In the genomic region with DNA sequence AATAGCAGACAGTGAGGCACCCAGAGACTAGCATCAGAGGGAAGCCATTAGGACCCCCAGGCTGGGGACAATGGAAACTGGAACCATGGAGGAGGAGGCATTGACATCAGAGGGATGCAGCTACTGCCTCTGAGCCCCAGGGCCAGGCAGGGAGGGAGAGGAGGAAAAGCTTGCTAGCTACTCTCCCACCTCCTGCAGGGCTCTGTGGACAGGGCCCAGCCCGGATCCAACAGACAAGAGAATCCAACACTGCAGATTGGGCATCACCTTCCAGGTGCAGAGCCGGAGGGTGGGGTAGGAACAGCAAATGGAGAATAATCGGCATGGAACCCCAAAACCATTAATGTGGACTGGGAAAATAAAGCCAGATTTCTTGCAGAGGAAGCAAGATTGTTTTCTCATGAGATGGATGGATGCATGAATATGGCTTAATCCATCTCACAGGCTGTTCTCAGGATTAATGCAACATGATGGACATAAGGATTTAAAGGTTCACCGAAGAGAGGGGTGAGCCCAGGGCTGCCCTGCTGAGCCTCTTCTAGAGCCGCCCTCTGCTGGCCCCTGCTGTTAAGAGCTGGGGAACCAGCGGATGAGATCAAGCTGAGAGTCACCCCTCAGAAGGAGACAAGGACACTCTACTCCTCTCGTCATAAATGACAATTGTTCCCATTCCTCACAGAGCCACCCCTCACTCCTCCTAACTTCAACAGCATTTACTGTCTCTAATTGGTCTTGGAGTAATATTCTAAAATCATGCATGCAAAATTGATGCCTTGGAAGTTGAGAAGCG, we compare ENCODE assay signal across 1 cellular context.
TF ChIP-seq lines count a peak whose summit lies in the region.

No MANE protein-coding gene starts in this region.

TF ChIP-seq in Ishikawa, 13 proteins besides CTCF, POLR2A, EP300 and RAD21:
- TF ChIP-seq, protein P1, sequence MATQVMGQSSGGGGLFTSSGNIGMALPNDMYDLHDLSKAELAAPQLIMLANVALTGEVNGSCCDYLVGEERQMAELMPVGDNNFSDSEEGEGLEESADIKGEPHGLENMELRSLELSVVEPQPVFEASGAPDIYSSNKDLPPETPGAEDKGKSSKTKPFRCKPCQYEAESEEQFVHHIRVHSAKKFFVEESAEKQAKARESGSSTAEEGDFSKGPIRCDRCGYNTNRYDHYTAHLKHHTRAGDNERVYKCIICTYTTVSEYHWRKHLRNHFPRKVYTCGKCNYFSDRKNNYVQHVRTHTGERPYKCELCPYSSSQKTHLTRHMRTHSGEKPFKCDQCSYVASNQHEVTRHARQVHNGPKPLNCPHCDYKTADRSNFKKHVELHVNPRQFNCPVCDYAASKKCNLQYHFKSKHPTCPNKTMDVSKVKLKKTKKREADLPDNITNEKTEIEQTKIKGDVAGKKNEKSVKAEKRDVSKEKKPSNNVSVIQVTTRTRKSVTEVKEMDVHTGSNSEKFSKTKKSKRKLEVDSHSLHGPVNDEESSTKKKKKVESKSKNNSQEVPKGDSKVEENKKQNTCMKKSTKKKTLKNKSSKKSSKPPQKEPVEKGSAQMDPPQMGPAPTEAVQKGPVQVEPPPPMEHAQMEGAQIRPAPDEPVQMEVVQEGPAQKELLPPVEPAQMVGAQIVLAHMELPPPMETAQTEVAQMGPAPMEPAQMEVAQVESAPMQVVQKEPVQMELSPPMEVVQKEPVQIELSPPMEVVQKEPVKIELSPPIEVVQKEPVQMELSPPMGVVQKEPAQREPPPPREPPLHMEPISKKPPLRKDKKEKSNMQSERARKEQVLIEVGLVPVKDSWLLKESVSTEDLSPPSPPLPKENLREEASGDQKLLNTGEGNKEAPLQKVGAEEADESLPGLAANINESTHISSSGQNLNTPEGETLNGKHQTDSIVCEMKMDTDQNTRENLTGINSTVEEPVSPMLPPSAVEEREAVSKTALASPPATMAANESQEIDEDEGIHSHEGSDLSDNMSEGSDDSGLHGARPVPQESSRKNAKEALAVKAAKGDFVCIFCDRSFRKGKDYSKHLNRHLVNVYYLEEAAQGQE (IDR thresholded peaks at IDR 0.05; ENCODE audit: low read depth): no peak
- TF ChIP-seq NFIC (IDR thresholded peaks at IDR 0.05) (no peak), EGR1 (IDR thresholded peaks at IDR 0.05) (no peak), YY1 (IDR thresholded peaks at IDR 0.05; ENCODE audit: low read depth) (no peak), CREB1 (IDR thresholded peaks at IDR 0.05; ENCODE audit: low read depth) (no peak), TCF12 (IDR thresholded peaks at IDR 0.05; ENCODE audit: low read depth) (no peak), CEBPB (IDR thresholded peaks at IDR 0.05) (no peak), TEAD4 (IDR thresholded peaks at IDR 0.05) (no peak), ZBTB7A (IDR thresholded peaks at IDR 0.05; ENCODE audit: low read depth) (no peak), TAF1 (IDR thresholded peaks at IDR 0.05; ENCODE audit: low read depth) (no peak), FOXM1 (IDR thresholded peaks at IDR 0.05; ENCODE audit: borderline replicate concordance, low read depth) (no peak)
- TF ChIP-seq, protein P2, sequence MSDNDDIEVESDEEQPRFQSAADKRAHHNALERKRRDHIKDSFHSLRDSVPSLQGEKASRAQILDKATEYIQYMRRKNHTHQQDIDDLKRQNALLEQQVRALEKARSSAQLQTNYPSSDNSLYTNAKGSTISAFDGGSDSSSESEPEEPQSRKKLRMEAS (IDR thresholded peaks at IDR 0.05): no peak
- TF ChIP-seq, protein P3, sequence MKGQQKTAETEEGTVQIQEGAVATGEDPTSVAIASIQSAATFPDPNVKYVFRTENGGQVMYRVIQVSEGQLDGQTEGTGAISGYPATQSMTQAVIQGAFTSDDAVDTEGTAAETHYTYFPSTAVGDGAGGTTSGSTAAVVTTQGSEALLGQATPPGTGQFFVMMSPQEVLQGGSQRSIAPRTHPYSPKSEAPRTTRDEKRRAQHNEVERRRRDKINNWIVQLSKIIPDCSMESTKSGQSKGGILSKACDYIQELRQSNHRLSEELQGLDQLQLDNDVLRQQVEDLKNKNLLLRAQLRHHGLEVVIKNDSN (IDR thresholded peaks at IDR 0.05): no peak
